In genomic region chr4:99159699-99160098, GRCh38 we compare ENCODE assay signal across 25 cellular contexts. TPM values are rescaled to one million over a fixed set of nuclear protein-coding genes. Genes with fewer than 3 reads are reported as not detected.
A peak's percentile ranks its signal among the peaks of the same experiment; 100 is the strongest.
DNase-seq lines count a peak whose midpoint lies in the region; ATAC-seq and TF ChIP-seq lines count a peak whose summit lies in the region.
"Had no signal": no experiment of that assay in that cellular context is flagged by ENCODE, and none has a peak within 500 bp of the region (broad histone marks: within the 10 kb centered on the region; RNA-seq: fewer than 3 reads in every experiment).

No MANE protein-coding gene starts in this region.

- no peaks in the 10 kb centered on the region for H3K79me2 ChIP-seq in OCI-LY7 (ENCODE audit: insufficient read depth, low read depth, low read length)

- no peaks in the 10 kb centered on the region for H3K36me3 Mint-ChIP-seq in CD8-positive, alpha-beta T cell
- H3K36me3 Mint-ChIP-seq: CD4-positive, CD25-positive, alpha-beta regulatory T cell had no signal

- no peaks in the 10 kb centered on the region for H3K9me2 ChIP-seq in OCI-LY7 (ENCODE audit: insufficient read depth, low read length)

- no peak for ATAC-seq in GM19397 (IDR thresholded peaks at IDR 0.05; ENCODE audit: unreplicated experiment)
- ATAC-seq in CD8-positive, alpha-beta T cell, result no peak
- ATAC-seq: gastrocnemius medialis, WTC11 had no signal

- no peak overlapping the region for H3K4me3 Mint-ChIP-seq in CD8-positive, alpha-beta T cell
- H3K4me3 Mint-ChIP-seq: CD4-positive, CD25-positive, alpha-beta regulatory T cell; dendritic cell treated with granulocyte-macrophage colony-stimulating factor and Interleukin-4, amounts not matched to agents 40 ng/mL and 50 ng/mL, for 4 days; WTC11 had no signal

- H3K36me3 ChIP-seq in OCI-LY7 (ENCODE audit: insufficient read depth, low read length), result no peaks in the 10 kb centered on the region
- no peaks in the 10 kb centered on the region for H3K36me3 ChIP-seq in CD8-positive, alpha-beta T cell (ENCODE audit: insufficient read depth, low read length)
- H3K36me3 ChIP-seq: gastrocnemius medialis, SJCRH30 had no signal

- no peak overlapping the region for H3K27ac Mint-ChIP-seq in CD8-positive, alpha-beta T cell
- H3K27ac Mint-ChIP-seq: CD4-positive, CD25-positive, alpha-beta regulatory T cell; dendritic cell treated with granulocyte-macrophage colony-stimulating factor and Interleukin-4, amounts not matched to agents 40 ng/mL and 50 ng/mL, for 4 days; WTC11 had no signal

- H3K4me2 ChIP-seq in OCI-LY7 (ENCODE audit: low read length), result no peak overlapping the region

- POLR2A ChIA-PET in OCI-LY7 (lab: Charles Lee), result no interaction called here
- POLR2A ChIA-PET in CD8-positive, alpha-beta T cell (lab: Charles Lee), result no interaction called here

- DNase-seq in NCI-H82 (lab: John Stamatoyannopoulos, UW), result peak; percentile 1
- DNase-seq in NCI-H82 treated with DMSO at 0.1 percent for 48 hours (lab: John Stamatoyannopoulos, UW; ENCODE audit: unreplicated experiment), result no peak
- no peak for DNase-seq in OCI-LY7 (ENCODE audit: low spot score)
- peak; percentile 4 for DNase-seq in epithelial cell of esophagus (ENCODE audit: low read depth)
- DNase-seq in EL, result no peak
- no peak for DNase-seq in CD8-positive, alpha-beta T cell
- no peak for DNase-seq in AG08396 (ENCODE audit: low spot score)
- DNase-seq: activated CD4-positive, alpha-beta T cell treated with anti-CD3 and anti-CD28 coated beads, Interleukin-2, amount 50 U/mL, for 48 hours; activated gamma-delta T cell treated with Interleukin-2 at 50 U/mL for 16 hours; CD4-positive, CD25-positive, alpha-beta regulatory T cell; gastrocnemius medialis; H7; NCI-H1436; NCI-H2171; NCI-H526; OCI-M1; SJCRH30; stimulated activated CD4-positive, alpha-beta T cell treated with anti-CD3 and anti-CD28 coated beads, Interleukin-4, amount 100 ng/mL, for 4 hours had no signal

- no peak overlapping the region for H3K4me3 ChIP-seq in OCI-LY7 (ENCODE audit: low read depth, low read length, poor library complexity, severe bottlenecking)
- no peak overlapping the region for H3K4me3 ChIP-seq in epithelial cell of esophagus (ENCODE audit: low read length)
- no peak overlapping the region for H3K4me3 ChIP-seq in CD8-positive, alpha-beta T cell (ENCODE audit: low read depth, low read length)
- H3K4me3 ChIP-seq: gastrocnemius medialis, SJCRH30 had no signal

- BruUV-seq in OCI-LY7 (replicated peaks; lab: Mats Ljungman, UMichigan), result no TSS peak

- no peaks in the 10 kb centered on the region for H3K9me3 ChIP-seq in OCI-LY7 (ENCODE audit: low read length)
- H3K9me3 ChIP-seq in CD8-positive, alpha-beta T cell (ENCODE audit: low read length), result no peaks in the 10 kb centered on the region
- H3K9me3 ChIP-seq: gastrocnemius medialis, SJCRH30 had no signal

- H2AFZ ChIP-seq in OCI-LY7 (ENCODE audit: low read length), result no peak overlapping the region

- no peaks in the 10 kb centered on the region for H3K4me1 ChIP-seq in OCI-LY7 (ENCODE audit: insufficient read depth, low read length, poor library complexity, severe bottlenecking)
- no peaks in the 10 kb centered on the region for H3K4me1 ChIP-seq in CD8-positive, alpha-beta T cell (ENCODE audit: insufficient read depth, low read length)
- H3K4me1 ChIP-seq: gastrocnemius medialis, SJCRH30 had no signal

- TF ChIP-seq CTCF in OCI-LY7 (conservative IDR thresholded peaks at IDR 0.05; ENCODE audit: low read length), result peak; percentile 40
- no peak for TF ChIP-seq CTCF in epithelial cell of esophagus (IDR thresholded peaks at IDR 0.05; ENCODE audit: insufficient read depth, low read depth, low read length, missing control alignments)
- TF ChIP-seq CTCF in CD8-positive, alpha-beta T cell (IDR thresholded peaks at IDR 0.05), result no peak

- H3K4me1 Mint-ChIP-seq in CD8-positive, alpha-beta T cell (ENCODE audit: low read depth), result no peaks in the 10 kb centered on the region
- H3K4me1 Mint-ChIP-seq: CD4-positive, CD25-positive, alpha-beta regulatory T cell; WTC11 had no signal

- no peak overlapping the region for H3K27ac ChIP-seq in OCI-LY7 (ENCODE audit: low read depth, low read length, poor library complexity, severe bottlenecking)
- no peak overlapping the region for H3K27ac ChIP-seq in CD8-positive, alpha-beta T cell (ENCODE audit: low read depth, low read length)
- H3K27ac ChIP-seq: gastrocnemius medialis, SJCRH30 had no signal

- H3K9me3 Mint-ChIP-seq in CD8-positive, alpha-beta T cell, result no peaks in the 10 kb centered on the region
- H3K9me3 Mint-ChIP-seq: CD4-positive, CD25-positive, alpha-beta regulatory T cell had no signal

- H4K20me1 ChIP-seq in OCI-LY7 (ENCODE audit: insufficient read depth, low read length), result no peaks in the 10 kb centered on the region

- CTCF ChIA-PET in OCI-LY7 (lab: Charles Lee; ENCODE audit: unreplicated experiment), result no interaction called here
- CTCF ChIA-PET in CD8-positive, alpha-beta T cell (lab: Charles Lee), result no interaction called here

- no peaks in the 10 kb centered on the region for H3K27me3 Mint-ChIP-seq in CD8-positive, alpha-beta T cell (ENCODE audit: low read depth)
- H3K27me3 Mint-ChIP-seq: CD4-positive, CD25-positive, alpha-beta regulatory T cell; dendritic cell treated with granulocyte-macrophage colony-stimulating factor and Interleukin-4, amounts not matched to agents 40 ng/mL and 50 ng/mL, for 4 days had no signal

- no peaks in the 10 kb centered on the region for H3K27me3 ChIP-seq in CD8-positive, alpha-beta T cell (ENCODE audit: insufficient read depth, low read length)
- H3K27me3 ChIP-seq: gastrocnemius medialis, SJCRH30 had no signal

- intact Hi-C loops in OCI-LY7 (cut with micrococcal nuclease; ENCODE audit: unreplicated experiment), result no loop called here
- intact Hi-C loops in CD8-positive, alpha-beta T cell (cut with DNase I, micrococcal nuclease), result no loop called here

RNA-seq across cellular contexts. Expression of gene ADH4, which starts 15.6 kb away (rescaled TPM):
- not detected in 2 replicates for total RNA-seq in OCI-LY7 (2014; rRNA removed; shearing (Covaris generic))
- not detected in 2 replicates for total RNA-seq in OCI-LY7 (2022)
- not detected for total RNA-seq in CD8-positive, alpha-beta T cell
- total RNA-seq: CD4-positive, CD25-positive, alpha-beta regulatory T cell; endothelial cell of umbilical vein; HT1080; M059J; SJCRH30; T-helper 2 cell treated with Interferon-gamma antibody and Interleukin-4, amounts not matched to agents 100 ng/mL and 5 ng/mL, for 36 hours had no signal

RNA-seq across cellular contexts. Expression of gene ADH6, which starts 59.3 kb away (rescaled TPM):
- total RNA-seq in OCI-LY7 (2014; rRNA removed; shearing (Covaris generic)), result not detected in 2 replicates
- total RNA-seq in OCI-LY7 (2022), result not detected in 2 replicates
- not detected for total RNA-seq in CD8-positive, alpha-beta T cell
- total RNA-seq: CD4-positive, CD25-positive, alpha-beta regulatory T cell; endothelial cell of umbilical vein; H7; HT1080; M059J; SJCRH30; T-helper 2 cell treated with Interferon-gamma antibody and Interleukin-4, amounts not matched to agents 100 ng/mL and 5 ng/mL, for 36 hours had no signal

Comparison
In these comparisons a context has a peak if more than half of its experiments do, and no peak if none do; other contexts are left out.
1. DNase-seq: peak in NCI-H82 (single experiment) and epithelial cell of esophagus (single experiment); none in NCI-H82 treated with DMSO at 0.1 percent for 48 hours (single experiment), OCI-LY7 (single experiment), EL (single experiment), CD8-positive, alpha-beta T cell (0 of 7) and AG08396 (single experiment).